In the genomic region with DNA sequence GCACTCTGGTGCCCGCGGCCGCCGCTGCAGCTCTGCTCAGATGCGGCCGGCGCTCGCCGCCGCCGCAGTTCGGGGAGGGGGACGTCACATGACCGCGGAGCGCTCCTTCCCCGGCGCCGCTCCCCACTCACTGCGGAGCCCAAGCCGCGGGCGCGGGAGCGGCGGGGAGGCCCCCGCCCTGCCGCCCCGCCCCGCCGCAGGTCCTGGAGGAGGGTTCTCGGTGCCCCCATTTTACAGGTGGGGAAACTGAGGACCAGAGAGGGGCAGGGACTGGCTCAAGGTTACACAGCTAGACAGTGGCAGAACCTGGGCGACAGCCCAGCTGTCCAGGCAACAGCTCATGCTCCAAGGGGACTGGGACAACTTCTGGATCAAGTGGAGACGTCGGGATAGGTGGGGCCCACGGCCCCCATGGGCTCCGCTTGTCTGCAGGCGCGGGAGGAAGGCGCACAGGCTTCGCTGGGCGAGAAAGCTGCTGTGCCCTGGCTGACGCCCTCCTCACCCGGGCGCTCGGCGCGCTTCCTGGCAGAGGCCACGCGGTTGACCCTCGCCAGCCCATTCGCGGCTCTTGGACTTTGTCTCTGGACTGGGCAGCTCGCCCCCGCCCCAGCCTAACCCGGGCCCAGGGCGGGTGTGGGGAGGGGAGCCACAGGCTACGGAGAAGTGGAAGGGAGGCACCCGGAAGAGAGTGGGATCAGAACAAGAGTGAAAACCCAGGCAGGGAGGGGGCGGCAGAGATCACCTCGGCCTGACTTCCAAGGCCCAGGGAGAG, we compare ENCODE assay signal across 8 cellular contexts. TPM values are rescaled to one million over a fixed set of nuclear protein-coding genes. Genes with fewer than 3 reads are reported as not detected.
DNase-seq lines count a peak whose midpoint lies in the region; ATAC-seq, FAIRE-seq and TF ChIP-seq lines count a peak whose summit lies in the region.

Gene RAP1GAP, minus strand, starts transcription at position 71 of the 772 bp plus-strand sequence. CDS start 49,325 bp downstream, outside the sequence.

- DNase-seq in D341Med (ENCODE audit: low spot score) (peak; percentile 73), MV-4-11 (lab: John Stamatoyannopoulos, UW) (peak; percentile 24), pancreas (peak; percentile 66 to 89 (median 74)), A172 (ENCODE audit: low spot score) (no peak)
- peak; percentile 46 to 57 for DNase-seq in activated T-cell treated with anti-CD3 and anti-CD28 coated beads, Interleukin-2, amount 50 U/mL, for 72 hours

- H3K27ac ChIP-seq in gastroesophageal sphincter (no peak within 1 kb of the TSS), pancreas (no peak within 1 kb of the TSS)

- FAIRE-seq in pancreas (lab: Jason Lieb, UNC) = no peak

- peaks cover 19% of the 10 kb centered on the region for H3K27me3 Mint-ChIP-seq in activated T-cell treated with anti-CD3 and anti-CD28 coated beads, Interleukin-2, amount 50 U/mL, for 72 hours (ENCODE audit: low read depth)

- peak within 1 kb of the TSS in 1 of 2 donors; percentile 49 for H3K4me3 ChIP-seq in gastroesophageal sphincter
- peak within 1 kb of the TSS; percentile 15 to 64 (median 40) for H3K4me3 ChIP-seq in pancreas

- whole genome bisulfite sequencing in gastroesophageal sphincter (ENCODE audit: low coverage in 1 of 2), 2 donors = 13% methylated on average over 5 of the region's 61 CpGs; no CpG with 5 or more reads in 1 of the 2 donors
- 1% methylated on average over 52 to 61 of the region's 61 CpGs for WGBS in pancreas, 2 donors

- H3K4me1 Mint-ChIP-seq in activated T-cell treated with anti-CD3 and anti-CD28 coated beads, Interleukin-2, amount 50 U/mL, for 72 hours (ENCODE audit: low read depth) = peaks cover 10% of the 10 kb centered on the region

- H3K27ac Mint-ChIP-seq in activated T-cell treated with anti-CD3 and anti-CD28 coated beads, Interleukin-2, amount 50 U/mL, for 72 hours = no peak within 1 kb of the TSS

- TF ChIP-seq CTCF in gastroesophageal sphincter (IDR thresholded peaks at IDR 0.05) (no peak), pancreas (IDR thresholded peaks at IDR 0.05) (no peak)

- H3K27me3 ChIP-seq in gastroesophageal sphincter (peaks cover 51% of the 10 kb centered on the region), pancreas (no peaks in the 10 kb centered on the region)

- ATAC-seq in activated T-cell treated with anti-CD3 and anti-CD28 coated beads, Interleukin-2, amount 50 U/mL, for 72 hours (replicated peaks in 1 of 2) = peak; percentile 55 to 66
- ATAC-seq in gastroesophageal sphincter (peak; percentile 36), pancreas (peak; percentile 64 to 77 (median 71)), GM19455 (IDR thresholded peaks at IDR 0.05; ENCODE audit: unreplicated experiment) (no peak), GM18873 (IDR thresholded peaks at IDR 0.05; ENCODE audit: low FRiP score, unreplicated experiment) (no peak)

- TF ChIP-seq EP300 in gastroesophageal sphincter (IDR thresholded peaks at IDR 0.05) = no peak

- no peak for TF ChIP-seq POLR2A in gastroesophageal sphincter (IDR thresholded peaks at IDR 0.05)

- intact Hi-C loops in pancreas (cut with DNase I) = no loop called here

- H3K4me3 Mint-ChIP-seq in activated T-cell treated with anti-CD3 and anti-CD28 coated beads, Interleukin-2, amount 50 U/mL, for 72 hours = peak within 1 kb of the TSS; percentile 72 to 78

- H3K4me1 ChIP-seq in gastroesophageal sphincter (peaks cover 9 to 54% (median 33%) of the 10 kb centered on the region in 3 donors), pancreas (peaks cover 12 to 30% (median 16%) of the 10 kb centered on the region in 3 donors)

- H3K36me3 ChIP-seq in gastroesophageal sphincter = no peaks in the 10 kb centered on the region
- H3K36me3 ChIP-seq in pancreas = no peaks in the 10 kb centered on the region

- H3K9me3 ChIP-seq in gastroesophageal sphincter = no peaks in the 10 kb centered on the region
- H3K9me3 ChIP-seq in pancreas = no peaks in the 10 kb centered on the region

- H3K36me3 Mint-ChIP-seq in activated T-cell treated with anti-CD3 and anti-CD28 coated beads, Interleukin-2, amount 50 U/mL, for 72 hours (ENCODE audit: insufficient read depth in 2 of 2) = no peaks in the 10 kb centered on the region

- no peaks in the 10 kb centered on the region for H3K9me3 Mint-ChIP-seq in activated T-cell treated with anti-CD3 and anti-CD28 coated beads, Interleukin-2, amount 50 U/mL, for 72 hours

RNA-seq across cellular contexts. Expression of gene RAP1GAP, which starts in this region (rescaled TPM):
- total RNA-seq in activated T-cell treated with anti-CD3 and anti-CD28 coated beads, Interleukin-2, amount 50 U/mL, for 72 hours = 1 to 10 TPM; 1.2 to 2.4 TPM
- 1 to 10 TPM in 1 of 4 donors, under 1 TPM in 1, not detected in 2; 0.12 to 2.3 TPM for total RNA-seq in gastroesophageal sphincter
- total RNA-seq in pancreas = 10 to 100 TPM; 53.4 to 93.3 (median 64.8) TPM
- 100 to 1,000 TPM in 1 of 2 donors, 10 to 100 TPM in 1; 83.6 to 100 TPM for polyA plus RNA-seq in pancreas
- total RNA-seq in A172 (2014; rRNA removed; shearing (Covaris generic)) = 0.93 and 1.1 TPM in 2 replicates

Comparison
In these comparisons a context has a peak if more than half of its experiments do, and no peak if none do; other contexts are left out.
1. RNA of gene RAP1GAP (total RNA-seq): 53.4 to 93.3 TPM in pancreas; 1.2 to 2.4 TPM in activated T-cell treated with anti-CD3 and anti-CD28 coated beads, Interleukin-2, amount 50 U/mL, for 72 hours, 0.93 to 1.1 TPM in A172 and 0.12 to 2.3 TPM in gastroesophageal sphincter; every median in the first group is over 10 times any median in the second.
2. ATAC-seq: peak in activated T-cell treated with anti-CD3 and anti-CD28 coated beads, Interleukin-2, amount 50 U/mL, for 72 hours (2 of 2), gastroesophageal sphincter (single experiment) and pancreas (4 of 4); none in GM19455 (single experiment) and GM18873 (single experiment).